Comparison of ENCODE assay signal across 18 cellular contexts in genomic region chr2:156398176-156398575, GRCh38.
"Had no signal": no experiment of that assay in that cellular context is flagged by ENCODE, and none has a peak within 500 bp of the region (broad histone marks: within the 10 kb centered on the region; RNA-seq: fewer than 3 reads in every experiment).

No MANE protein-coding gene starts in this region.

- H3K36me3 ChIP-seq: neural progenitor cell, pancreas, sigmoid colon, spleen had no signal

- DNase-seq: activated CD4-positive, alpha-beta T cell treated with anti-CD3 and anti-CD28 coated beads for 48 hours; activated T-cell treated with anti-CD3 and anti-CD28 coated beads for 4 hours; amygdala; body of pancreas; effector CD4-positive, alpha-beta T cell; foreskin fibroblast; hippocampal formation; pancreas; sigmoid colon; spleen; stimulated activated naive CD8-positive, alpha-beta T cell treated with anti-CD3 and anti-CD28 coated beads, Interleukin-15, amount 100 ng/mL, for 72 hours had no signal

- H3K9me3 ChIP-seq: body of pancreas, pancreas, sigmoid colon, spleen had no signal

- H3K27me3 Mint-ChIP-seq: stimulated activated naive CD8-positive, alpha-beta T cell treated with anti-CD3 and anti-CD28 coated beads, Interleukin-15, amount 100 ng/mL, for 72 hours had no signal

- H3K27ac ChIP-seq: neural progenitor cell, sigmoid colon had no signal

- H3K4me1 ChIP-seq: neural progenitor cell had no signal

- H3K36me3 Mint-ChIP-seq: WTC11 had no signal

- H3K9me3 Mint-ChIP-seq: activated T-helper 2 cell treated with anti-CD3 and anti-CD28 coated beads, Interferon-gamma antibody, Interleukin-2, Interleukin-4, amounts not matched to agents 10 μg/mL and 5 μg/mL and 100 μg/mL, durations not matched to agents 14 hours and 24 hours and 36 hours; central memory CD8-positive, alpha-beta T cell; stimulated activated naive CD8-positive, alpha-beta T cell treated with anti-CD3 and anti-CD28 coated beads, Interleukin-15, amount 100 ng/mL, for 72 hours; type B pancreatic cell; WTC11 had no signal

- H2AFZ ChIP-seq: neural progenitor cell had no signal

- H3K4me3 ChIP-seq: body of pancreas, coronary artery, neural progenitor cell, pancreas, sigmoid colon, spleen had no signal

- H3K27ac Mint-ChIP-seq: activated T-helper 2 cell treated with anti-CD3 and anti-CD28 coated beads, Interferon-gamma antibody, Interleukin-2, Interleukin-4, amounts not matched to agents 10 μg/mL and 5 μg/mL and 100 μg/mL, durations not matched to agents 14 hours and 24 hours and 36 hours; neural progenitor cell; stimulated activated naive CD8-positive, alpha-beta T cell treated with anti-CD3 and anti-CD28 coated beads, Interleukin-15, amount 100 ng/mL, for 72 hours; WTC11 had no signal

- ATAC-seq: activated naive CD4-positive, alpha-beta T cell treated with anti-CD3 and anti-CD28 coated beads, Interleukin-2, amount 50 U/mL, for 72 hours; body of pancreas; pancreas; stimulated activated naive CD8-positive, alpha-beta T cell treated with anti-CD3 and anti-CD28 coated beads, Interleukin-15, amount 100 ng/mL, for 72 hours; WTC11 had no signal

- H3K27me3 ChIP-seq: body of pancreas, pancreas, sigmoid colon, spleen had no signal

- H3K9ac ChIP-seq: neural progenitor cell had no signal

- H3K4me2 ChIP-seq: neural progenitor cell had no signal
